1 cellular context compared by ENCODE assay signal in the genomic region with DNA sequence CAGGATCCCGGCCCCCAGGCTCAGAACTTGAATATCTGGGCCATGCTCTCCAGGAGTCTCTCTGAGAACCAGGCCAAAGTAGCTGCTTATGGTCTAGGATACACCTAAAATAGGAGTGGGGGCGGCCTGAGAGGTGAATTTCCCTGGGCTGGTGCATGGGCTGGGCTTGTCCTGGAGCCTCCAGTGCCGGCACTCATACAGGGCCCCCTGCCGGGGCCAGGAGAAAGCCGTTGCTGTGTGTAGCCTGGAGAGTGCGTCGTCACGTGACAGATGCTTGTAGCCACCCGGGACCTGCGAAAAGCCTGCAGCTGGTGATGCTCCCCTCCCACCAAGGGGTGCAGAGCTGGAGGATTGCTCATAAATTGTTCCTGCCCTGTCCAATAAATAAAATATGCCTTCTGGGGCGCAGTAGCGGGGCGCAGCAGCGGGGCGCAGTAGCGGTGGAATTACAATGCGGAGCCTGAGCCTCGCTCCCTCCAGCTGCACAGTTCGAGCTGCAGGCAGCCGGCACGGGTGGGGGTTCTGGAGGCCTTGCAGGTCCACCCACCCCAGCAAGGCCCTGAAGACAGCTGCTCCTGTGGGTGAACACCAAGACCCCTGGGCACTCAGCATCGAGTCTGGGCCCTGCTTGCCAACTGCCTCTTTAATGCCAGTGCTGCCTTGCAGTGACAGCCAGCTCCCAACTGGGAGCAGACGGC.
TF ChIP-seq lines count a peak whose summit lies in the region.

No MANE protein-coding gene starts in this region.

TF ChIP-seq in SK-N-SH treated with all-trans-retinoic acid at 6 μM for 48 hours, 23 proteins besides CTCF, POLR2A, EP300 and RAD21 (continued from another document):
- TF ChIP-seq, protein P1, sequence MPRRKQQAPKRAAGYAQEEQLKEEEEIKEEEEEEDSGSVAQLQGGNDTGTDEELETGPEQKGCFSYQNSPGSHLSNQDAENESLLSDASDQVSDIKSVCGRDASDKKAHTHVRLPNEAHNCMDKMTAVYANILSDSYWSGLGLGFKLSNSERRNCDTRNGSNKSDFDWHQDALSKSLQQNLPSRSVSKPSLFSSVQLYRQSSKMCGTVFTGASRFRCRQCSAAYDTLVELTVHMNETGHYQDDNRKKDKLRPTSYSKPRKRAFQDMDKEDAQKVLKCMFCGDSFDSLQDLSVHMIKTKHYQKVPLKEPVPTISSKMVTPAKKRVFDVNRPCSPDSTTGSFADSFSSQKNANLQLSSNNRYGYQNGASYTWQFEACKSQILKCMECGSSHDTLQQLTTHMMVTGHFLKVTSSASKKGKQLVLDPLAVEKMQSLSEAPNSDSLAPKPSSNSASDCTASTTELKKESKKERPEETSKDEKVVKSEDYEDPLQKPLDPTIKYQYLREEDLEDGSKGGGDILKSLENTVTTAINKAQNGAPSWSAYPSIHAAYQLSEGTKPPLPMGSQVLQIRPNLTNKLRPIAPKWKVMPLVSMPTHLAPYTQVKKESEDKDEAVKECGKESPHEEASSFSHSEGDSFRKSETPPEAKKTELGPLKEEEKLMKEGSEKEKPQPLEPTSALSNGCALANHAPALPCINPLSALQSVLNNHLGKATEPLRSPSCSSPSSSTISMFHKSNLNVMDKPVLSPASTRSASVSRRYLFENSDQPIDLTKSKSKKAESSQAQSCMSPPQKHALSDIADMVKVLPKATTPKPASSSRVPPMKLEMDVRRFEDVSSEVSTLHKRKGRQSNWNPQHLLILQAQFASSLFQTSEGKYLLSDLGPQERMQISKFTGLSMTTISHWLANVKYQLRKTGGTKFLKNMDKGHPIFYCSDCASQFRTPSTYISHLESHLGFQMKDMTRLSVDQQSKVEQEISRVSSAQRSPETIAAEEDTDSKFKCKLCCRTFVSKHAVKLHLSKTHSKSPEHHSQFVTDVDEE (CRISPR knock-in tag; IDR thresholded peaks at IDR 0.05), result no peak
- TF ChIP-seq ESRRG (CRISPR knock-in tag; IDR thresholded peaks at IDR 0.05) (no peak), PPARA (CRISPR knock-in tag; IDR thresholded peaks at IDR 0.05; ENCODE audit: borderline replicate concordance) (no peak)
